8 cellular contexts compared by ENCODE assay signal in the genomic region with DNA sequence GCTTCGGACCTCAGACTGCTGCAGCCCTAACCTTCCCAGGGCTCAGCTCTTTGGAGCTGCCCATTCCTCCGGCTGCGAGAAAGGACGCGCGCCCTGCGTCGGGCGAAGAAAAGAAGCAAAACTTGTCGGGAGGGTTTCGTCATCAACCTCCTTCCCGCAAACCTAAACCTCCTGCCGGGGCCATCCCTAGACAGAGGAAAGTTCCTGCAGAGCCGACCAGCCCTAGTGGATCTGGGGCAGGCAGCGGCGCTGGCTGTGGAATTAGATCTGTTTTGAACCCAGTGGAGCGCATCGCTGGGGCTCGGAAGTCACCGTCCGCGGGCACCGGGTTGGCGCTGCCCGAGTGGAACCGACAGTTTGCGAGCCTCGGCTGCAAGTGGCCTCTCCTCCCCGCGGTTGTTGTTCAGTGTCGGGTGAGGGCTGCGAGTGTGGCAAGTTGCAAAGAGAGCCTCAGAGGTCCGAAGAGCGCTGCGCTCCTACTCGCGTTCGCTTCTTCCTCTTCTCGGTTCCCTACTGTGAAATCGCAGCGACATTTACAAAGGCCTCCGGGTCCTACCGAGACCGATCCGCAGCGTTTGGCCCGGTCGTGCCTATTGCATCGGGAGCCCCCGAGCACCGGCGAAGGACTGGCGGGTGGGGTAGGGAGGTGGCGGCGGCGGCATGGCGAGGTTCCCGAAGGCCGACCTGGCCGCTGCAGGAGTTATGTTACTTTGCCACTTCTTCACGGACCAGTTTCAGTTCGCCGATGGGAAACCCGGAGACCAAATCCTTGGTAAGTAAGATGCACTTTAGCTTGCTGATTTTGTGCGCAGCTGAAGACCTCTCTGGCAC. TPM values are rescaled to one million over a fixed set of nuclear protein-coding genes. Genes with fewer than 3 reads are reported as not detected.
DNase-seq lines count a peak whose midpoint lies in the region; ATAC-seq, FAIRE-seq and TF ChIP-seq lines count a peak whose summit lies in the region.

A gene (plus strand): TSS at position 13 of the 831 bp plus-strand sequence.

- no peaks in the 10 kb centered on the region for H3K36me3 ChIP-seq in HUES48 (ENCODE audit: control insufficient read depth, insufficient read depth, low read length)
- no peaks in the 10 kb centered on the region for H3K36me3 ChIP-seq in neutrophil

- intact Hi-C loops in activated T-helper 1 cell treated with anti-CD3 and anti-CD28 coated beads, Interleukin-12 subunit alpha, Interleukin-12 subunit beta, Interleukin-2, Interleukin-4 antibody, amounts not matched to agents 30 ng/mL and 10 ng/mL and 1 ng/mL, durations not matched to agents 14 hours and 24 hours and 36 hours (cut with micrococcal nuclease) = loop anchor here (10.0 kb wide), 1 partner anchor 1678 kb away; no protein-coding TSS in a partner anchor
- intact Hi-C loops in Right ventricle myocardium inferior (cut with DNase I) = loop anchor here (5.0 to 10.0 kb wide), 6 partner anchors 131 to 951 kb away; no protein-coding TSS in a partner anchor

- H3K27ac Mint-ChIP-seq in activated T-helper 1 cell treated with anti-CD3 and anti-CD28 coated beads, Interleukin-12 subunit alpha, Interleukin-12 subunit beta, Interleukin-2, Interleukin-4 antibody, amounts not matched to agents 30 ng/mL and 10 ng/mL and 1 ng/mL, durations not matched to agents 14 hours and 24 hours and 36 hours = no peak within 1 kb of the TSS

- H3K27me3 ChIP-seq in HUES48 (ENCODE audit: control insufficient read depth, insufficient read depth, low read length) (peaks cover 6% of the 10 kb centered on the region; the same call in 1 of the 2 replicates), neutrophil (peaks cover 43% of the 10 kb centered on the region)

- H3K4me3 ChIP-seq in HUES48 (ENCODE audit: low read depth, low read length) (peak within 1 kb of the TSS; percentile 84), neutrophil (ENCODE audit: low read depth in 1 of 2, low read length in 1 of 2) (peak within 1 kb of the TSS; percentile 81 to 94)

- peak within 1 kb of the TSS; percentile 95 for H3K27ac ChIP-seq in HUES48 (ENCODE audit: low read depth, low read length)
- peak within 1 kb of the TSS; percentile 89 for H3K27ac ChIP-seq in neutrophil

- no peaks in the 10 kb centered on the region for H3K9me3 Mint-ChIP-seq in activated T-helper 1 cell treated with anti-CD3 and anti-CD28 coated beads, Interleukin-12 subunit alpha, Interleukin-12 subunit beta, Interleukin-2, Interleukin-4 antibody, amounts not matched to agents 30 ng/mL and 10 ng/mL and 1 ng/mL, durations not matched to agents 14 hours and 24 hours and 36 hours

- peaks cover 39% of the 10 kb centered on the region for H3K27me3 Mint-ChIP-seq in activated T-helper 1 cell treated with anti-CD3 and anti-CD28 coated beads, Interleukin-12 subunit alpha, Interleukin-12 subunit beta, Interleukin-2, Interleukin-4 antibody, amounts not matched to agents 30 ng/mL and 10 ng/mL and 1 ng/mL, durations not matched to agents 14 hours and 24 hours and 36 hours (ENCODE audit: insufficient read depth)

- no peak for FAIRE-seq in D721Med (lab: Jason Lieb, UNC)

- no peaks in the 10 kb centered on the region for H3K9me3 ChIP-seq in HUES48 (ENCODE audit: control insufficient read depth, insufficient read depth, low read length)
- no peaks in the 10 kb centered on the region for H3K9me3 ChIP-seq in neutrophil

- H3K9ac ChIP-seq in HUES48 (ENCODE audit: low read depth, low read length) = peak within 1 kb of the TSS; percentile 74

- H3K4me3 Mint-ChIP-seq in activated T-helper 1 cell treated with anti-CD3 and anti-CD28 coated beads, Interleukin-12 subunit alpha, Interleukin-12 subunit beta, Interleukin-2, Interleukin-4 antibody, amounts not matched to agents 30 ng/mL and 10 ng/mL and 1 ng/mL, durations not matched to agents 14 hours and 24 hours and 36 hours = peak within 1 kb of the TSS; percentile 19

- no peaks in the 10 kb centered on the region for H3K36me3 Mint-ChIP-seq in activated T-helper 1 cell treated with anti-CD3 and anti-CD28 coated beads, Interleukin-12 subunit alpha, Interleukin-12 subunit beta, Interleukin-2, Interleukin-4 antibody, amounts not matched to agents 30 ng/mL and 10 ng/mL and 1 ng/mL, durations not matched to agents 14 hours and 24 hours and 36 hours (ENCODE audit: low read depth)

- DNase-seq in activated CD4-positive, alpha-beta T cell treated with anti-CD3 and anti-CD28 coated beads for 48 hours = peak; percentile 6
- DNase-seq in activated CD4-positive, alpha-beta T cell treated with anti-CD3 and anti-CD28 coated beads, Interleukin-2, amount 50 U/mL, for 48 hours = no peak
- DNase-seq in activated T-helper 1 cell treated with anti-CD3 and anti-CD28 coated beads, Interleukin-12 subunit alpha, Interleukin-12 subunit beta, Interleukin-2, Interleukin-4 antibody, amounts not matched to agents 30 ng/mL and 10 ng/mL and 1 ng/mL, durations not matched to agents 14 hours and 24 hours and 36 hours (ENCODE audit: low spot score) = no peak
- DNase-seq in Right ventricle myocardium inferior (ENCODE audit: missing footprints) (peak; percentile 87), D721Med (ENCODE audit: insufficient read length, low spot score) (no peak)
- no peak for DNase-seq in activated effector memory CD4-positive, alpha-beta T cell treated with anti-CD3 and anti-CD28 coated beads, Interleukin-2, amount 50 U/mL, for 16 hours

- peaks cover 16% of the 10 kb centered on the region for H3K4me1 ChIP-seq in HUES48 (ENCODE audit: control insufficient read depth, insufficient read depth, low read length)
- H3K4me1 ChIP-seq in neutrophil (ENCODE audit: control insufficient read depth in 1 of 2, insufficient read depth in 1 of 2, low read depth in 1 of 2, low read length in 1 of 2) = peaks cover 31 to 33% of the 10 kb centered on the region in 2 experiments

- H3K4me1 Mint-ChIP-seq in activated T-helper 1 cell treated with anti-CD3 and anti-CD28 coated beads, Interleukin-12 subunit alpha, Interleukin-12 subunit beta, Interleukin-2, Interleukin-4 antibody, amounts not matched to agents 30 ng/mL and 10 ng/mL and 1 ng/mL, durations not matched to agents 14 hours and 24 hours and 36 hours (ENCODE audit: low read depth) = no peaks in the 10 kb centered on the region

- TF ChIP-seq CTCF in neutrophil (IDR thresholded peaks at IDR 0.05) (no peak), D721Med (IDR thresholded peaks at IDR 0.05; ENCODE audit: insufficient read depth, missing control alignments) (no peak)

- ATAC-seq in Right ventricle myocardium inferior = peak; percentile 56

RNA-seq across cellular contexts. Expression of the gene that starts here (rescaled TPM):
- total RNA-seq in activated T-helper 1 cell treated with anti-CD3 and anti-CD28 coated beads, Interleukin-12 subunit alpha, Interleukin-12 subunit beta, Interleukin-2, Interleukin-4 antibody, amounts not matched to agents 30 ng/mL and 10 ng/mL and 1 ng/mL, durations not matched to agents 14 hours and 24 hours and 36 hours = not detected in 2 replicates
- 13.1 TPM for total RNA-seq in Right ventricle myocardium inferior

Comparison
In these comparisons a context has a peak if more than half of its experiments do, and no peak if none do; other contexts are left out.
1. RNA of the gene that starts here (total RNA-seq): 13.1 TPM in Right ventricle myocardium inferior (single experiment); not detected in activated T-helper 1 cell treated with anti-CD3 and anti-CD28 coated beads, Interleukin-12 subunit alpha, Interleukin-12 subunit beta, Interleukin-2, Interleukin-4 antibody, amounts not matched to agents 30 ng/mL and 10 ng/mL and 1 ng/mL, durations not matched to agents 14 hours and 24 hours and 36 hours; every median in the first group is over 10 times any median in the second.
2. DNase-seq: peak in activated CD4-positive, alpha-beta T cell treated with anti-CD3 and anti-CD28 coated beads for 48 hours (single experiment) and Right ventricle myocardium inferior (single experiment); none in activated CD4-positive, alpha-beta T cell treated with anti-CD3 and anti-CD28 coated beads, Interleukin-2, amount 50 U/mL, for 48 hours (0 of 2), activated T-helper 1 cell treated with anti-CD3 and anti-CD28 coated beads, Interleukin-12 subunit alpha, Interleukin-12 subunit beta, Interleukin-2, Interleukin-4 antibody, amounts not matched to agents 30 ng/mL and 10 ng/mL and 1 ng/mL, durations not matched to agents 14 hours and 24 hours and 36 hours (single experiment), activated effector memory CD4-positive, alpha-beta T cell treated with anti-CD3 and anti-CD28 coated beads, Interleukin-2, amount 50 U/mL, for 16 hours (single experiment) and D721Med (single experiment).